17 cellular contexts compared by ENCODE assay signal in the genomic region with DNA sequence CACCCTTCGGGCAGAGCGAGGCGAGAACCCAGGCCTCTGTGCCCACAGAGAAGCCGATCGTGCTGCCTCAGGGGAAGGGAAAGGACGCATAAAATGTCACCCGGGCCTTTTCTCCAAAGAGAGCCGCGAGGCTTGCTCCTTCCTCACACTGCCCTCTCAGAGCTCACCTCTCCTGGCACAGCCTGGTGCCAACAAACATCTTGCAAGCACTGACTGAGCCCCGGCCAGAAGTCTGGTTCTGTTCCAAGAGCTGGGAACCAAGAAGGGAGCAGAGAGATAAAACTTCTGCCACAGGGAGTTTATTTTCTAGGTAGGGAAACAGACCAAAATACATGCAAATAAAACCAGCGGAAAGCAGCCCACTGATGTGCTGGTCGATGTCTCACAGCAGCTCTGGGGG.
"Had no signal": no experiment of that assay in that cellular context is flagged by ENCODE, and none has a peak within 500 bp of the region (broad histone marks: within the 10 kb centered on the region; RNA-seq: fewer than 3 reads in every experiment).

No MANE protein-coding gene starts in this region.

- H3K27ac Mint-ChIP-seq: activated naive CD8-positive, alpha-beta T cell treated with anti-CD3 and anti-CD28 coated beads, Interleukin-2, amount 10 ng/mL, durations not matched to agents 7 days and 5 days; activated T-helper 1 cell treated with anti-CD3 and anti-CD28 coated beads, Interleukin-12 subunit alpha, Interleukin-12 subunit beta, Interleukin-2, Interleukin-4 antibody, amounts not matched to agents 30 ng/mL and 10 ng/mL and 1 ng/mL, durations not matched to agents 14 hours and 24 hours and 36 hours; brain; natural killer cell had no signal

- H3K9me3 Mint-ChIP-seq: activated naive CD8-positive, alpha-beta T cell treated with anti-CD3 and anti-CD28 coated beads, Interleukin-2, amount 10 ng/mL, durations not matched to agents 7 days and 5 days; activated T-helper 1 cell treated with anti-CD3 and anti-CD28 coated beads, Interleukin-12 subunit alpha, Interleukin-12 subunit beta, Interleukin-2, Interleukin-4 antibody, amounts not matched to agents 30 ng/mL and 10 ng/mL and 1 ng/mL, durations not matched to agents 14 hours and 24 hours and 36 hours; brain; central memory CD8-positive, alpha-beta T cell; natural killer cell had no signal

- H3K4me3 ChIP-seq: colonic mucosa, suprapubic skin had no signal

- H3K27me3 ChIP-seq: colonic mucosa, suprapubic skin had no signal

- H3K4me1 ChIP-seq: colonic mucosa had no signal

- H3K9me3 ChIP-seq: colonic mucosa, suprapubic skin had no signal

- H3K9ac ChIP-seq: parathyroid adenoma had no signal

- H3K36me3 Mint-ChIP-seq: brain, natural killer cell had no signal

- H3K4me1 Mint-ChIP-seq: brain; central memory CD8-positive, alpha-beta T cell had no signal

- H3K27ac ChIP-seq: colonic mucosa, parathyroid adenoma, suprapubic skin had no signal

- DNase-seq: activated CD4-positive, alpha-beta T cell treated with anti-CD3 and anti-CD28 coated beads, Interleukin-2, amount 50 U/mL, for 4 hours; activated naive CD8-positive, alpha-beta T cell treated with anti-CD3 and anti-CD28 coated beads, Interleukin-2, amount 10 ng/mL, durations not matched to agents 7 days and 5 days; activated T-cell treated with anti-CD3 and anti-CD28 coated beads for 4 hours; colonic mucosa; foreskin melanocyte; mesenchymal stem cell; natural killer cell; retina; stimulated activated CD4-positive, alpha-beta T cell treated with anti-CD3 and anti-CD28 coated beads, Interleukin-2, amount 100 ng/mL, for 24 hours; stimulated activated naive CD8-positive, alpha-beta T cell treated with anti-CD3 and anti-CD28 coated beads, Interleukin-15, Interleukin-2, amounts not matched to agents 100 U/mL and 50 U/mL, for 24 hours; SW 1271; trophoblast cell had no signal

- H3K27me3 Mint-ChIP-seq: activated naive CD8-positive, alpha-beta T cell treated with anti-CD3 and anti-CD28 coated beads, Interleukin-2, amount 10 ng/mL, durations not matched to agents 7 days and 5 days; central memory CD8-positive, alpha-beta T cell had no signal

- H3K4me3 Mint-ChIP-seq: activated naive CD8-positive, alpha-beta T cell treated with anti-CD3 and anti-CD28 coated beads, Interleukin-2, amount 10 ng/mL, durations not matched to agents 7 days and 5 days; activated T-helper 1 cell treated with anti-CD3 and anti-CD28 coated beads, Interleukin-12 subunit alpha, Interleukin-12 subunit beta, Interleukin-2, Interleukin-4 antibody, amounts not matched to agents 30 ng/mL and 10 ng/mL and 1 ng/mL, durations not matched to agents 14 hours and 24 hours and 36 hours; brain; central memory CD8-positive, alpha-beta T cell had no signal

- H3K36me3 ChIP-seq: colonic mucosa, suprapubic skin had no signal

- ATAC-seq: natural killer cell; stimulated activated naive CD8-positive, alpha-beta T cell treated with anti-CD3 and anti-CD28 coated beads, Interleukin-15, Interleukin-2, amounts not matched to agents 100 U/mL and 50 U/mL, for 24 hours had no signal
